17 cellular contexts compared by ENCODE assay signal in the genomic region with DNA sequence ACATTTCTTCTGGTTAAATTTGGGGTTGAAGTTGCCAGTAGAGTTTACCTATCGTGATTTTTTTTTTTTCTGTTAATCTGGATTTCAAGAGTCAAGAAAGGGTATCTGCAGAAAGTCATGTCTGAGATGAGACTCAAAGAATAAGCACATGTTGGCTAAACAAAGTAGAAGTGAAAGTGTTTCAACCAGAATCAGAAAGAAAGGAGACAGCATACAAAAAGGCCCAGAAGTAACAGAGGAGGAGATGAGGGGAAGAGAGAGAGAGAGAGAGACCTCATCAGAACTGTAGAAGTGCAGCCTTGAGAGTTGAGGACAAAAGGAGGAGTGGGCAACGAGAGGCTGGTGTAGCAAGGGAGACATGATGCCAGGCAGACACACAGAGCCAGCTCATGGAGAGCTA. TPM values are rescaled to one million over a fixed set of nuclear protein-coding genes. Genes with fewer than 3 reads are reported as not detected.
DNase-seq lines count a peak whose midpoint lies in the region; ATAC-seq, FAIRE-seq and TF ChIP-seq lines count a peak whose summit lies in the region.
"Had no signal": no experiment of that assay in that cellular context is flagged by ENCODE, and none has a peak within 500 bp of the region (broad histone marks: within the 10 kb centered on the region; RNA-seq: fewer than 3 reads in every experiment).

No MANE protein-coding gene starts in this region.

- 55% methylated on average over 2 of the region's 2 CpGs for WGBS in mammary epithelial cell (ENCODE audit: low coverage, missing lambda C conversion rate)

- no peak overlapping the region for H3K27ac ChIP-seq in mammary epithelial cell (ENCODE audit: insufficient read depth, low read depth, low read length)
- H3K27ac ChIP-seq in osteoblast (ENCODE audit: low read depth, low read length): no peak overlapping the region

- H3K36me3 ChIP-seq in mammary epithelial cell (ENCODE audit: insufficient read depth, low read length): no peaks in the 10 kb centered on the region
- no peaks in the 10 kb centered on the region for H3K36me3 ChIP-seq in osteoblast (ENCODE audit: insufficient read depth, low read length)

- ATAC-seq in GM21825 (IDR thresholded peaks at IDR 0.05; ENCODE audit: unreplicated experiment) (peak; percentile 59), HG03175 (IDR thresholded peaks at IDR 0.05; ENCODE audit: unreplicated experiment) (peak; percentile 60), Right ventricle myocardium superior (ENCODE audit: poor library complexity) (no peak)
- ATAC-seq: activated CD4-positive, alpha-beta T cell treated with anti-CD3 and anti-CD28 coated beads for 36 hours; stimulated activated naive B cell treated with anti-CD40 and anti-IgM and Interleukin-4, amounts not matched to agents 10 μg/mL and 1 μg/mL and 100 μg/mL, for 72 hours had no signal

- H4K20me1 ChIP-seq in mammary epithelial cell (ENCODE audit: insufficient read depth, low read length): no peaks in the 10 kb centered on the region
- H4K20me1 ChIP-seq in osteoblast (ENCODE audit: insufficient read depth, low read length): no peaks in the 10 kb centered on the region

- no peak overlapping the region for H3K9ac ChIP-seq in mammary epithelial cell (ENCODE audit: insufficient read depth, low read length)

- DNase-seq in GM19239 (ENCODE audit: insufficient read length, low spot score) (no peak), mammary epithelial cell (no peak), osteoblast (ENCODE audit: insufficient read length, low spot score, missing footprints) (no peak), DMS 273 (lab: John Stamatoyannopoulos, UW; ENCODE audit: unreplicated experiment) (no peak), Right ventricle myocardium superior (no peak)
- DNase-seq: activated CD4-positive, alpha-beta T cell treated with anti-CD3 and anti-CD28 coated beads for 36 hours; endodermal cell; HCEC 1CT; kidney; NCI-H226; stimulated activated CD4-positive, alpha-beta T cell treated with anti-CD3 and anti-CD28 coated beads, Interleukin-2, amount 100 ng/mL, for 48 hours; stimulated activated naive B cell treated with anti-CD40 and anti-IgM and Interleukin-4, amounts not matched to agents 10 μg/mL and 1 μg/mL and 100 μg/mL, for 72 hours had no signal

- intact Hi-C loops in mammary epithelial cell (cut with micrococcal nuclease) (no loop called here), Right ventricle myocardium superior (cut with DNase I) (no loop called here)

- peaks cover 2% of the 10 kb centered on the region for H3K27me3 ChIP-seq in mammary epithelial cell (ENCODE audit: insufficient read depth, low read length)
- no peaks in the 10 kb centered on the region for H3K27me3 ChIP-seq in osteoblast (ENCODE audit: insufficient read depth, low read length)

- H3K9me3 ChIP-seq in mammary epithelial cell (replicated peaks; ENCODE audit: insufficient read depth, low read length) (no peaks in the 10 kb centered on the region), osteoblast (ENCODE audit: low read depth, low read length) (no peaks in the 10 kb centered on the region)

- dilution Hi-C loops in mammary epithelial cell (cut with HindIII; ENCODE audit: low sequenced_read_pairs): no loop called here

- H3K4me3 ChIP-seq in GM12875 (ENCODE audit: low read depth, low read length) (peak overlapping the region; percentile 15), mammary epithelial cell (replicated peaks in 1 of 3; ENCODE audit: insufficient read depth in 1 of 3, low read depth in 2 of 3, low read length in 3 of 3) (no peak overlapping the region), osteoblast (ENCODE audit: insufficient read depth, low read length) (no peak overlapping the region)

- no TSS peak for BruUV-seq in mammary epithelial cell (replicated peaks; lab: Mats Ljungman, UMichigan)

- CTCF ChIA-PET in mammary epithelial cell (lab: Charles Lee; ENCODE audit: low non-redundant PET): no interaction called here

- H3K79me2 ChIP-seq in mammary epithelial cell (ENCODE audit: insufficient read depth, low read length) (no peaks in the 10 kb centered on the region), osteoblast (ENCODE audit: insufficient read depth, low read length) (no peaks in the 10 kb centered on the region)

- peak; percentile 87 for FAIRE-seq in GM19239 (lab: Jason Lieb, UNC)
- FAIRE-seq: frontal cortex, kidney, RCC 7860 had no signal

- in situ Hi-C loops in mammary epithelial cell (cut with MboI; ENCODE audit: low sequenced_read_pairs in 2 of 2): loop anchor here (25.0 kb wide), 1 partner anchor 437 kb away; a partner anchor contains a TSS

- H3K4me1 ChIP-seq in mammary epithelial cell (ENCODE audit: insufficient read depth, low read length) (no peaks in the 10 kb centered on the region), osteoblast (ENCODE audit: insufficient read depth, low read length) (no peaks in the 10 kb centered on the region)

- no peak overlapping the region for H2AFZ ChIP-seq in mammary epithelial cell (ENCODE audit: low read depth, low read length)
- H2AFZ ChIP-seq in osteoblast (ENCODE audit: low read length): no peak overlapping the region

- no peak for TF ChIP-seq CTCF in GM12875 (IDR thresholded peaks at IDR 0.05; ENCODE audit: borderline replicate concordance, insufficient read depth, low read depth, low read length)
- TF ChIP-seq CTCF in mammary epithelial cell (conservative IDR thresholded peaks at IDR 0.05 in 1 of 2, IDR thresholded peaks at IDR 0.05 in 1 of 2; ENCODE audit: extremely low read depth in 1 of 2, insufficient read depth in 1 of 2, low read depth in 1 of 2, low read length in 2 of 2): no peak
- no peak for TF ChIP-seq CTCF in osteoblast (IDR thresholded peaks at IDR 0.05; ENCODE audit: extremely low read depth, low read depth, low read length)

- no peak overlapping the region for H3K4me2 ChIP-seq in mammary epithelial cell (ENCODE audit: insufficient read depth, low read depth, low read length)
- H3K4me2 ChIP-seq in osteoblast (ENCODE audit: insufficient read depth, low read length): no peak overlapping the region

RNA-seq across cellular contexts. Expression of a gene that starts 54.9 kb away (rescaled TPM):
- total RNA-seq in mammary epithelial cell (10 to 100 TPM in 1 of 2 donors, 1 to 10 TPM in 1; 4.3 to 17.3 TPM), osteoblast (1.8 and 2.9 TPM in 2 replicates), Right ventricle myocardium superior (24.0 TPM)
- 2.3 TPM for polyA plus RNA-seq in mammary epithelial cell
- polyA minus RNA-seq in mammary epithelial cell: not detected
